26 cellular contexts compared by ENCODE assay signal in the genomic region with DNA sequence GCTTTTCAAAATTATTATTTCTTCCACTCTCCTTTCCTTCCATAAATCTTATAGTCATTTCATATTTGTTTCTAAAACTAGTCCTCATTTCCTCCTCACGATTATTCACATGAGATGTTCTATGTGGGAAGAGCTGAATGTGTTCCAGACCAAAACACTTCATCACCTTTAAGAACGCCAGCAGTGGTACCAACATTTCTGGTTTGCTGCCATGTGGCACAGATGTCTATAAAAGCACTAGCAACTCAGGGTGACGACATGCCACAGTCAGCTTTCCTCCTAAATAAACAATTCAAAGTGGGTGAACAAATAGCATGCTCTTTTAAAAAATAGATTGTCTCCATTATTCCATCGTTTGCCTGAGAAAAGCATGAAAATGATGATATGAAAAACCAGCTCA.
DNase-seq lines count a peak whose midpoint lies in the region; ATAC-seq and TF ChIP-seq lines count a peak whose summit lies in the region.
"Had no signal": no experiment of that assay in that cellular context is flagged by ENCODE, and none has a peak within 500 bp of the region (broad histone marks: within the 10 kb centered on the region; RNA-seq: fewer than 3 reads in every experiment).

No MANE protein-coding gene starts in this region.

- DNase-seq in NCI-H510A treated with DMSO at 0.1 percent for 48 hours (lab: John Stamatoyannopoulos, UW) = peak; percentile 20
- DNase-seq in NCI-H510A (lab: John Stamatoyannopoulos, UW) = no peak
- DNase-seq in NCI-H1694 treated with DMSO at 0.1 percent for 48 hours (lab: John Stamatoyannopoulos, UW) = peak; percentile 34
- DNase-seq in astrocyte of the cerebellum (ENCODE audit: low read depth) = peak; percentile 18
- peak; percentile 65 for DNase-seq in myocyte (ENCODE audit: low read depth)
- DNase-seq in posterior vena cava (ENCODE audit: low spot score) = no peak
- DNase-seq in BE2C = no peak
- DNase-seq: activated CD4-positive, alpha-beta memory T cell treated with anti-CD3 and anti-CD28 coated beads, Interleukin-2, amount 10 ng/mL, durations not matched to agents 7 days and 5 days; activated CD4-positive, alpha-beta T cell treated with anti-CD3 and anti-CD28 coated beads for 1 hour; activated CD8-positive, alpha-beta memory T cell treated with anti-CD3 and anti-CD28 coated beads, Interleukin-2, amount 50 U/mL, for 48 hours; AML-193; caudate nucleus; CD8-positive, alpha-beta memory T cell; DMS153; hippocampal formation; naive B cell; NCI-H1436 treated with DMSO at 0.1 percent for 48 hours; NCI-H2171 treated with DMSO at 0.1 percent for 48 hours; NCI-H526 treated with DMSO at 0.1 percent for 48 hours; stimulated activated naive CD4-positive, alpha-beta T cell treated with Interleukin-2 at 50 U/mL for 16 hours; tibial artery had no signal

- H3K36me3 ChIP-seq in BE2C = no peaks in the 10 kb centered on the region
- H3K36me3 ChIP-seq: gastroesophageal sphincter, HAP-1, tibial artery had no signal

- H3K9me3 ChIP-seq in BE2C = no peaks in the 10 kb centered on the region
- H3K9me3 ChIP-seq: gastroesophageal sphincter, HAP-1, tibial artery had no signal

- intact Hi-C loops in posterior vena cava (cut with DNase I) = no loop called here

- H3K4me1 ChIP-seq in BE2C = no peaks in the 10 kb centered on the region
- H3K4me1 ChIP-seq: gastroesophageal sphincter, HAP-1, tibial artery had no signal

- TF ChIP-seq CTCF in astrocyte of the cerebellum (IDR thresholded peaks at IDR 0.05; ENCODE audit: low read depth, low read length, missing control alignments) = no peak
- TF ChIP-seq CTCF in BE2C (IDR thresholded peaks at IDR 0.05; ENCODE audit: low read depth, low read length) = no peak

- ATAC-seq in HG02759 (IDR thresholded peaks at IDR 0.05; ENCODE audit: unreplicated experiment) = no peak
- ATAC-seq: esophagus mucosa, gastroesophageal sphincter had no signal

- H3K4me3 ChIP-seq in astrocyte of the cerebellum (ENCODE audit: low read depth, low read length) (no peak overlapping the region), BE2C (ENCODE audit: low read depth, low read length) (no peak overlapping the region)
- H3K4me3 ChIP-seq: gastroesophageal sphincter, HAP-1, SK-N-MC, tibial artery had no signal

- in situ Hi-C loops in astrocyte of the cerebellum (cut with HindIII; ENCODE audit: low sequenced_read_pairs) = loop anchor here (5.0 kb wide), 1 partner anchor 59 kb away; no protein-coding TSS in a partner anchor

- no peaks in the 10 kb centered on the region for H3K27me3 ChIP-seq in BE2C
- H3K27me3 ChIP-seq: gastroesophageal sphincter, tibial artery had no signal

Comparison
In these comparisons a context has a peak if more than half of its experiments do, and no peak if none do; other contexts are left out.
1. DNase-seq: peak in NCI-H510A treated with DMSO at 0.1 percent for 48 hours (single experiment), NCI-H1694 treated with DMSO at 0.1 percent for 48 hours (single experiment), astrocyte of the cerebellum (single experiment) and myocyte (single experiment); none in NCI-H510A (single experiment), posterior vena cava (single experiment) and BE2C (single experiment).